Comparison of ENCODE assay signal across 25 cellular contexts in genomic region chr1:90413519-90413918, GRCh38.
"Had no signal": no experiment of that assay in that cellular context is flagged by ENCODE, and none has a peak within 500 bp of the region (broad histone marks: within the 10 kb centered on the region; RNA-seq: fewer than 3 reads in every experiment).

No MANE protein-coding gene starts in this region.

- H3K9me3 ChIP-seq: ovary, right lobe of liver, testis, vagina had no signal

- H3K36me3 Mint-ChIP-seq: activated naive CD4-positive, alpha-beta T cell treated with anti-CD3 and anti-CD28 coated beads, Interleukin-2, amount 10 ng/mL, durations not matched to agents 7 days and 5 days; activated naive CD8-positive, alpha-beta T cell treated with anti-CD3 and anti-CD28 coated beads, Interleukin-2, amount 10 ng/mL, durations not matched to agents 7 days and 5 days; mesothelial cell of epicardium; naive B cell; type B pancreatic cell; WTC11 had no signal

- H3K4me1 ChIP-seq: right lobe of liver, testis, vagina had no signal

- ATAC-seq: left ventricle myocardium superior, right lobe of liver, WTC11 had no signal

- DNase-seq: activated CD4-positive, alpha-beta memory T cell treated with anti-CD3 and anti-CD28 coated beads, Interleukin-2, amount 10 ng/mL, durations not matched to agents 7 days and 5 days; activated CD4-positive, alpha-beta T cell treated with anti-CD3 and anti-CD28 coated beads for 1 hour; activated CD4-positive, alpha-beta T cell treated with anti-CD3 and anti-CD28 coated beads, Interleukin-2, amount 10 ng/mL, durations not matched to agents 7 days and 5 days; activated CD8-positive, alpha-beta memory T cell treated with anti-CD3 and anti-CD28 coated beads, Interleukin-2, amount 50 U/mL, for 48 hours; activated gamma-delta T cell; activated naive CD4-positive, alpha-beta T cell treated with anti-CD3 and anti-CD28 coated beads, Interleukin-2, amount 10 ng/mL, durations not matched to agents 7 days and 5 days; activated naive CD8-positive, alpha-beta T cell treated with anti-CD3 and anti-CD28 coated beads, Interleukin-2, amount 10 ng/mL, durations not matched to agents 7 days and 5 days; activated T-cell treated with anti-CD3 and anti-CD28 coated beads, Interleukin-2, amount 50 U/mL, for 24 hours; brain microvascular endothelial cell; effector memory CD4-positive, alpha-beta T cell; left ventricle myocardium superior; naive B cell; nephron progenitor cell; ovary; right lobe of liver; stimulated activated CD4-positive, alpha-beta T cell treated with anti-CD3 and anti-CD28 coated beads, Interleukin-2, amount 100 ng/mL, for 48 hours; stimulated activated naive CD4-positive, alpha-beta T cell treated with Interleukin-2 at 50 U/mL for 16 hours; testis had no signal

- H3K4me3 ChIP-seq: coronary artery, dorsolateral prefrontal cortex, ovary, right lobe of liver, testis, vagina had no signal

- H3K4me1 Mint-ChIP-seq: activated CD4-positive, alpha-beta memory T cell treated with anti-CD3 and anti-CD28 coated beads, Interleukin-2, amount 10 ng/mL, durations not matched to agents 7 days and 5 days; activated CD4-positive, alpha-beta T cell treated with anti-CD3 and anti-CD28 coated beads, Interleukin-2, amount 10 ng/mL, durations not matched to agents 7 days and 5 days; activated naive CD4-positive, alpha-beta T cell treated with anti-CD3 and anti-CD28 coated beads, Interleukin-2, amount 10 ng/mL, durations not matched to agents 7 days and 5 days; activated naive CD8-positive, alpha-beta T cell treated with anti-CD3 and anti-CD28 coated beads, Interleukin-2, amount 10 ng/mL, durations not matched to agents 7 days and 5 days; mesothelial cell of epicardium; naive B cell; nephron progenitor cell; WTC11 had no signal

- H3K27me3 Mint-ChIP-seq: activated CD4-positive, alpha-beta memory T cell treated with anti-CD3 and anti-CD28 coated beads, Interleukin-2, amount 10 ng/mL, durations not matched to agents 7 days and 5 days; activated CD4-positive, alpha-beta T cell treated with anti-CD3 and anti-CD28 coated beads, Interleukin-2, amount 10 ng/mL, durations not matched to agents 7 days and 5 days; activated naive CD4-positive, alpha-beta T cell treated with anti-CD3 and anti-CD28 coated beads, Interleukin-2, amount 10 ng/mL, durations not matched to agents 7 days and 5 days; activated naive CD8-positive, alpha-beta T cell treated with anti-CD3 and anti-CD28 coated beads, Interleukin-2, amount 10 ng/mL, durations not matched to agents 7 days and 5 days; activated T-cell treated with anti-CD3 and anti-CD28 coated beads, Interleukin-2, amount 50 U/mL, for 24 hours; progenitor cell of endocrine pancreas had no signal

- H3K36me3 ChIP-seq: brain microvascular endothelial cell, ovary, right lobe of liver, vagina had no signal

- H3K27ac ChIP-seq: brain microvascular endothelial cell, coronary artery, dorsolateral prefrontal cortex, ovary, right lobe of liver, testis, vagina had no signal

- H3K27ac Mint-ChIP-seq: activated CD4-positive, alpha-beta memory T cell treated with anti-CD3 and anti-CD28 coated beads, Interleukin-2, amount 10 ng/mL, durations not matched to agents 7 days and 5 days; activated CD4-positive, alpha-beta T cell treated with anti-CD3 and anti-CD28 coated beads, Interleukin-2, amount 10 ng/mL, durations not matched to agents 7 days and 5 days; activated naive CD4-positive, alpha-beta T cell treated with anti-CD3 and anti-CD28 coated beads, Interleukin-2, amount 10 ng/mL, durations not matched to agents 7 days and 5 days; activated naive CD8-positive, alpha-beta T cell treated with anti-CD3 and anti-CD28 coated beads, Interleukin-2, amount 10 ng/mL, durations not matched to agents 7 days and 5 days; activated T-cell treated with anti-CD3 and anti-CD28 coated beads, Interleukin-2, amount 50 U/mL, for 24 hours; mesothelial cell of epicardium; naive B cell; nephron progenitor cell; progenitor cell of endocrine pancreas; type B pancreatic cell; WTC11 had no signal

- H3K27me3 ChIP-seq: brain microvascular endothelial cell, ovary, right lobe of liver, testis, vagina had no signal

- H3K4me3 Mint-ChIP-seq: activated CD4-positive, alpha-beta memory T cell treated with anti-CD3 and anti-CD28 coated beads, Interleukin-2, amount 10 ng/mL, durations not matched to agents 7 days and 5 days; activated CD4-positive, alpha-beta T cell treated with anti-CD3 and anti-CD28 coated beads, Interleukin-2, amount 10 ng/mL, durations not matched to agents 7 days and 5 days; activated naive CD4-positive, alpha-beta T cell treated with anti-CD3 and anti-CD28 coated beads, Interleukin-2, amount 10 ng/mL, durations not matched to agents 7 days and 5 days; activated naive CD8-positive, alpha-beta T cell treated with anti-CD3 and anti-CD28 coated beads, Interleukin-2, amount 10 ng/mL, durations not matched to agents 7 days and 5 days; activated T-cell treated with anti-CD3 and anti-CD28 coated beads, Interleukin-2, amount 50 U/mL, for 24 hours; mesothelial cell of epicardium; naive B cell; nephron progenitor cell; type B pancreatic cell; WTC11 had no signal

- H3K9me3 Mint-ChIP-seq: activated CD4-positive, alpha-beta memory T cell treated with anti-CD3 and anti-CD28 coated beads, Interleukin-2, amount 10 ng/mL, durations not matched to agents 7 days and 5 days; activated CD4-positive, alpha-beta T cell treated with anti-CD3 and anti-CD28 coated beads, Interleukin-2, amount 10 ng/mL, durations not matched to agents 7 days and 5 days; activated naive CD4-positive, alpha-beta T cell treated with anti-CD3 and anti-CD28 coated beads, Interleukin-2, amount 10 ng/mL, durations not matched to agents 7 days and 5 days; activated naive CD8-positive, alpha-beta T cell treated with anti-CD3 and anti-CD28 coated beads, Interleukin-2, amount 10 ng/mL, durations not matched to agents 7 days and 5 days; activated T-cell treated with anti-CD3 and anti-CD28 coated beads, Interleukin-2, amount 50 U/mL, for 24 hours; type B pancreatic cell had no signal
